Comparison of ENCODE assay signal across 8 cellular contexts in genomic region chr22:29359469-29359868, GRCh38. TPM values are rescaled to one million over a fixed set of nuclear protein-coding genes. Genes with fewer than 3 reads are reported as not detected.
DNase-seq lines count a peak whose midpoint lies in the region; ATAC-seq, FAIRE-seq and TF ChIP-seq lines count a peak whose summit lies in the region.

No MANE protein-coding gene starts in this region.

- no peaks in the 10 kb centered on the region for H3K27me3 Mint-ChIP-seq in mesothelial cell of epicardium (ENCODE audit: low read depth)

- H3K27ac Mint-ChIP-seq in mesothelial cell of epicardium, result no peak overlapping the region

- H3K4me3 Mint-ChIP-seq in mesothelial cell of epicardium, result no peak overlapping the region

- DNase-seq in D721Med (ENCODE audit: insufficient read length, low spot score) (peak; percentile 50), NCI-H69 (lab: John Stamatoyannopoulos, UW) (peak; percentile 46), dermis microvascular lymphatic vessel endothelial cell (ENCODE audit: low read depth in 2 of 2) (peak; percentile 46 to 80), mesothelial cell of epicardium (ENCODE audit: low spot score in 2 of 2, unreplicated experiment in 2 of 2) (peak in 1 of 2 experiments; percentile 57), NCI-H345 (lab: John Stamatoyannopoulos, UW) (no peak), GM10266 (ENCODE audit: extremely low spot score) (no peak)

- peak; percentile 75 for TF ChIP-seq CTCF in D721Med (IDR thresholded peaks at IDR 0.05; ENCODE audit: insufficient read depth, missing control alignments)
- TF ChIP-seq CTCF in mesothelial cell of epicardium (IDR thresholded peaks at IDR 0.05; ENCODE audit: unreplicated experiment), result peak; percentile 40
- no peak for TF ChIP-seq CTCF in GM10266 (IDR thresholded peaks at IDR 0.05; ENCODE audit: control insufficient read depth, insufficient read depth, low read depth, missing control alignments)

- H3K4me1 Mint-ChIP-seq in mesothelial cell of epicardium, result no peaks in the 10 kb centered on the region

- ATAC-seq in GM19467 (IDR thresholded peaks at IDR 0.05; ENCODE audit: unreplicated experiment) (no peak), HG03097 (IDR thresholded peaks at IDR 0.05; ENCODE audit: low FRiP score, unreplicated experiment) (no peak)

- FAIRE-seq in D721Med (lab: Jason Lieb, UNC), result no peak

- no peaks in the 10 kb centered on the region for H3K9me3 Mint-ChIP-seq in mesothelial cell of epicardium

- H3K36me3 Mint-ChIP-seq in mesothelial cell of epicardium, result peaks cover 12% of the 10 kb centered on the region

RNA-seq across cellular contexts. Expression of gene AP1B1, which starts 28.9 kb away (rescaled TPM):
- total RNA-seq in dermis microvascular lymphatic vessel endothelial cell (124 and 264 TPM in 2 replicates), mesothelial cell of epicardium (40.3 to 43.9 TPM (median 41.0 TPM) in 3 replicates)

RNA-seq across cellular contexts. Expression of gene RASL10A, which starts 44.0 kb away (rescaled TPM):
- total RNA-seq in dermis microvascular lymphatic vessel endothelial cell (2.3 and 11.4 TPM in 2 replicates), mesothelial cell of epicardium (2.5 to 3.8 TPM (median 3.1 TPM) in 3 replicates)

RNA-seq across cellular contexts. Expression of gene GAS2L1, which starts 53.0 kb away (rescaled TPM):
- 11.8 and 26.8 TPM in 2 replicates for total RNA-seq in dermis microvascular lymphatic vessel endothelial cell
- 13.4 to 14.6 TPM (median 13.6 TPM) in 3 replicates for total RNA-seq in mesothelial cell of epicardium

Comparison
In these comparisons a context has a peak if more than half of its experiments do, and no peak if none do; other contexts are left out.
1. DNase-seq: peak in D721Med (single experiment), NCI-H69 (single experiment) and dermis microvascular lymphatic vessel endothelial cell (2 of 2); none in NCI-H345 (single experiment) and GM10266 (single experiment).